ENCODE assay signal across 24 cellular contexts in the genomic region with DNA sequence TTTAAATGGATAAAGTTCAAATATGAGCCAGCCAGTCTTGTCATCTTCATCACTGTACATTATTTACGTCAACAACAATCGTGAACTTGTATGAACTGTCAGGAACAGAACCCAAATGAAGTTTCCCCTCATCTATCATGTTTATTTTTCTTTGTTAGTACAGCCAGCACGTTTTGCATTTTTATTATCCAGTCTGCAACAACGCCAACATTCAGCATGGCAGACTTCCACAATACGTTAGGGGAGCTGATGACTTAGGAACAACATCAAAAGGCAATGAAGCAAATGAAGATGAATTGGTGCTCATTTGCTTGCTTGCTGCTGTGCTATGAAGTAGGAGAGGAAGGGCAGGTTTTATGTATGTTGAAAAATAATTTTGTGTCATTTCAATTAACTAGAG.
"Had no signal": no experiment of that assay in that cellular context is flagged by ENCODE, and none has a peak within 500 bp of the region (broad histone marks: within the 10 kb centered on the region; RNA-seq: fewer than 3 reads in every experiment).

No MANE protein-coding gene starts in this region.

- H3K27me3 ChIP-seq: pancreas, right atrium auricular region, testis had no signal

- H3K27ac ChIP-seq: coronary artery, neutrophil, pancreas, psoas muscle, right atrium auricular region, testis had no signal

- H3K36me3 ChIP-seq: heart left ventricle, neutrophil, pancreas, right atrium auricular region, spleen had no signal

- DNase-seq: activated B cell treated with CpG ODN at 0.5 μM for 24 hours; activated CD4-positive, alpha-beta T cell treated with anti-CD3 and anti-CD28 coated beads for 4 hours; activated CD4-positive, alpha-beta T cell treated with anti-CD3 and anti-CD28 coated beads, Interleukin-2, amount 50 U/mL, for 48 hours; activated CD8-positive, alpha-beta memory T cell treated with anti-CD3 and anti-CD28 coated beads, Interleukin-2, amount 50 U/mL, for 48 hours; activated naive CD4-positive, alpha-beta T cell treated with Interleukin-2 at 50 U/mL for 16 hours; activated naive CD8-positive, alpha-beta T cell treated with anti-CD3 and anti-CD28 coated beads for 36 hours; activated T-cell treated with anti-CD3 and anti-CD28 coated beads, Interleukin-2, amount 50 U/mL, for 4 hours; cerebellar nuclear complex; erythroblast; midbrain; natural killer cell; pancreas; psoas muscle; spleen; stimulated activated CD4-positive, alpha-beta T cell treated with anti-CD3 and anti-CD28 coated beads, Interleukin-4, amount 100 ng/mL, for 1 hour; stimulated activated naive CD4-positive, alpha-beta T cell; T1000; testis; trophoblast cell had no signal

- H3K4me3 ChIP-seq: coronary artery, heart left ventricle, pancreas, psoas muscle, right atrium auricular region, spleen, testis had no signal

- ATAC-seq: activated T-cell treated with anti-CD3 and anti-CD28 coated beads, Interleukin-2, amount 50 U/mL, for 4 hours; left lobe of liver; natural killer cell; pancreas; psoas muscle had no signal

- H3K4me1 ChIP-seq: pancreas, psoas muscle, testis had no signal

- H3K9me3 ChIP-seq: heart left ventricle, neutrophil, pancreas, psoas muscle, right atrium auricular region, spleen, testis had no signal
